ENCODE assay signal across 25 cellular contexts in the genomic region with DNA sequence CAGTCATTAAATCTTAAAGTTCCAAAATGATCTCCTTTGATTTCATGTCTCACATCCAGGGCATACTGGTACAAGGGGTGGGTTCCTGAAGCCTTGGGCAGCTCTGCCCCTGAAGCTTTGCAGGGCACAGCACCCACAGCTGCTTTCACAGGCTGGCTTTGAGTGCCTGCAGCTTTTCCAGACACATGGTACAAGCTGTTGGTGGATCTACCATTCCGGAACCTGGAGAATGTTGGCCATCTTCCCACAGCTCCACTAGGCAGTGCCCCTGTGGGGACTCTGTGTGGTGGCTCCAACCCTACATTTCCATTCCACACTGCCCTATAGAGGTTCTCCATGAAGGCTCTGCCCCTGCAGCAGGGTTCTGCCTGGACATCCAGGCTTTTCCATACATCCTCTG.
"Had no signal": no experiment of that assay in that cellular context is flagged by ENCODE, and none has a peak within 500 bp of the region (broad histone marks: within the 10 kb centered on the region; RNA-seq: fewer than 3 reads in every experiment).

No MANE protein-coding gene starts in this region.

- H3K27me3 Mint-ChIP-seq: dendritic cell treated with granulocyte-macrophage colony-stimulating factor and Interleukin-4, amounts not matched to agents 40 ng/mL and 50 ng/mL, for 4 days had no signal

- ATAC-seq: effector memory CD8-positive, alpha-beta T cell; esophagus mucosa; foreskin keratinocyte; gastrocnemius medialis; gastroesophageal sphincter; heart left ventricle; heart right ventricle had no signal

- H3K4me1 Mint-ChIP-seq: endodermal cell had no signal

- H3K4me3 Mint-ChIP-seq: dendritic cell treated with granulocyte-macrophage colony-stimulating factor and Interleukin-4, amounts not matched to agents 40 ng/mL and 50 ng/mL, for 4 days; effector memory CD8-positive, alpha-beta T cell; endodermal cell had no signal

- H3K4me3 ChIP-seq: colonic mucosa, coronary artery, dorsolateral prefrontal cortex, esophagus muscularis mucosa, esophagus squamous epithelium, gastrocnemius medialis, gastroesophageal sphincter, heart left ventricle, heart right ventricle had no signal

- H3K27ac ChIP-seq: colonic mucosa, coronary artery, dorsolateral prefrontal cortex, epithelial cell of prostate, esophagus muscularis mucosa, esophagus squamous epithelium, foreskin keratinocyte, gastrocnemius medialis, gastroesophageal sphincter, heart left ventricle, heart right ventricle had no signal

- H3K4me1 ChIP-seq: colonic mucosa, esophagus muscularis mucosa, esophagus squamous epithelium, foreskin keratinocyte, gastrocnemius medialis, gastroesophageal sphincter, heart left ventricle, heart right ventricle had no signal

- H3K27ac Mint-ChIP-seq: dendritic cell treated with granulocyte-macrophage colony-stimulating factor and Interleukin-4, amounts not matched to agents 40 ng/mL and 50 ng/mL, for 4 days; effector memory CD8-positive, alpha-beta T cell; endodermal cell had no signal

- DNase-seq: colonic mucosa; cortex of kidney; dermis blood vessel endothelial cell; dorsolateral prefrontal cortex; effector CD4-positive, alpha-beta T cell; effector CD8-positive, alpha-beta T cell; effector memory CD4-positive, alpha-beta T cell; effector memory CD8-positive, alpha-beta T cell; endodermal cell; erythroblast; esophagus squamous epithelium; foreskin fibroblast; foreskin keratinocyte; foreskin melanocyte; gastrocnemius medialis; glutamatergic neuron; head of caudate nucleus; heart right ventricle had no signal

- H3K9me3 ChIP-seq: colonic mucosa, gastrocnemius medialis had no signal

- H3K27me3 ChIP-seq: colonic mucosa, dorsolateral prefrontal cortex, esophagus muscularis mucosa, esophagus squamous epithelium, foreskin keratinocyte, gastrocnemius medialis, gastroesophageal sphincter, heart left ventricle, heart right ventricle had no signal

- H3K36me3 ChIP-seq: colonic mucosa, esophagus muscularis mucosa, esophagus squamous epithelium, gastrocnemius medialis, gastroesophageal sphincter, heart left ventricle, heart right ventricle had no signal
